ENCODE assay signal across 9 cellular contexts in genomic region chr17:36937961-36938565, GRCh38. TPM values are rescaled to one million over a fixed set of nuclear protein-coding genes. Genes with fewer than 3 reads are reported as not detected.
DNase-seq lines count a peak whose midpoint lies in the region; ATAC-seq and TF ChIP-seq lines count a peak whose summit lies in the region.
"Had no signal": no experiment of that assay in that cellular context is flagged by ENCODE, and none has a peak within 500 bp of the region (broad histone marks: within the 10 kb centered on the region; RNA-seq: fewer than 3 reads in every experiment).

No MANE protein-coding gene starts in this region.

- H3K4me1 Mint-ChIP-seq in activated CD8-positive, alpha-beta memory T cell treated with anti-CD3 and anti-CD28 coated beads, Interleukin-2, amount 10 ng/mL, durations not matched to agents 7 days and 5 days = peaks cover 40% of the 10 kb centered on the region
- peaks cover 24% of the 10 kb centered on the region for H3K4me1 Mint-ChIP-seq in type B pancreatic cell (ENCODE audit: unreplicated experiment)

- H3K36me3 ChIP-seq in heart right ventricle (no peaks in the 10 kb centered on the region), upper lobe of right lung (no peaks in the 10 kb centered on the region)
- H3K36me3 ChIP-seq: heart left ventricle had no signal

- H3K9me3 Mint-ChIP-seq in activated CD8-positive, alpha-beta memory T cell treated with anti-CD3 and anti-CD28 coated beads, Interleukin-2, amount 10 ng/mL, durations not matched to agents 7 days and 5 days (ENCODE audit: low read depth) = no peaks in the 10 kb centered on the region
- H3K9me3 Mint-ChIP-seq in type B pancreatic cell = no peaks in the 10 kb centered on the region

- H3K4me1 ChIP-seq in heart right ventricle (peaks cover 39 to 84% (median 75%) of the 10 kb centered on the region in 9 donors), upper lobe of right lung (peaks cover 63% of the 10 kb centered on the region)

- H3K9me3 ChIP-seq in heart right ventricle (no peaks in the 10 kb centered on the region), iPS-18c (ENCODE audit: control insufficient read depth, insufficient read depth, low read length) (peaks cover 4% of the 10 kb centered on the region), upper lobe of right lung (no peaks in the 10 kb centered on the region)
- H3K9me3 ChIP-seq: heart left ventricle had no signal

- H3K4me3 Mint-ChIP-seq in activated CD8-positive, alpha-beta memory T cell treated with anti-CD3 and anti-CD28 coated beads, Interleukin-2, amount 10 ng/mL, durations not matched to agents 7 days and 5 days = peak overlapping the region; percentile 58
- peak overlapping the region; percentile 84 for H3K4me3 Mint-ChIP-seq in type B pancreatic cell

- CTCF ChIA-PET in activated CD8-positive, alpha-beta memory T cell treated with anti-CD3 and anti-CD28 coated beads, Interleukin-2, amount 10 ng/mL, durations not matched to agents 7 days and 5 days (lab: Charles Lee) = interaction anchor here (1.0 to 1.2 kb wide), 2 partner anchors 11 to 110 kb away, joined by 3 read pairs; no protein-coding TSS in a partner anchor

- peak in 1 of 9 donors; percentile 7 for TF ChIP-seq CTCF in heart right ventricle (IDR thresholded peaks at IDR 0.05)
- TF ChIP-seq CTCF in type B pancreatic cell (conservative IDR thresholded peaks at IDR 0.05) = no peak
- TF ChIP-seq CTCF in upper lobe of right lung (IDR thresholded peaks at IDR 0.05) = no peak

- ATAC-seq in heart right ventricle (peak in 1 of 8 donors; percentile 33), upper lobe of right lung (no peak)
- no peak for ATAC-seq in activated CD8-positive, alpha-beta memory T cell treated with anti-CD3 and anti-CD28 coated beads, Interleukin-2, amount 10 ng/mL, durations not matched to agents 7 days and 5 days

- intact Hi-C loops in heart right ventricle (cut with DNase I) (no loop called here), cardiac septum (cut with DNase I) (no loop called here), upper lobe of right lung (cut with DNase I) (no loop called here)

- peak overlapping the region; percentile 68 for H3K27ac Mint-ChIP-seq in activated CD8-positive, alpha-beta memory T cell treated with anti-CD3 and anti-CD28 coated beads, Interleukin-2, amount 10 ng/mL, durations not matched to agents 7 days and 5 days
- peak overlapping the region; percentile 65 for H3K27ac Mint-ChIP-seq in type B pancreatic cell

- 2 to 3% methylated on average over 35 of the region's 35 CpGs for WGBS in heart right ventricle, 2 donors

- DNase-seq in heart right ventricle = no peak
- no peak for DNase-seq in cardiac septum (ENCODE audit: low spot score)
- DNase-seq in activated CD8-positive, alpha-beta memory T cell treated with anti-CD3 and anti-CD28 coated beads, Interleukin-2, amount 10 ng/mL, durations not matched to agents 7 days and 5 days = no peak
- DNase-seq in type B pancreatic cell (ENCODE audit: extremely low spot score, unreplicated experiment) = no peak
- DNase-seq in stimulated activated CD4-positive, alpha-beta T cell treated with anti-CD3 and anti-CD28 coated beads, Interleukin-4, amount 100 ng/mL, for 1 hour = no peak
- no peak for DNase-seq in hepatic stellate cell (ENCODE audit: low spot score)
- DNase-seq in upper lobe of right lung = no peak
- DNase-seq: heart left ventricle had no signal

- H3K4me3 ChIP-seq in heart right ventricle (peak overlapping the region in 7 of 10 donors; percentile 9 to 43 (median 27)), iPS-18c (ENCODE audit: insufficient read depth, low read depth, low read length) (peak overlapping the region; percentile 64), upper lobe of right lung (no peak overlapping the region)

- peaks cover 4% of the 10 kb centered on the region for H3K36me3 Mint-ChIP-seq in activated CD8-positive, alpha-beta memory T cell treated with anti-CD3 and anti-CD28 coated beads, Interleukin-2, amount 10 ng/mL, durations not matched to agents 7 days and 5 days
- H3K36me3 Mint-ChIP-seq in type B pancreatic cell = no peaks in the 10 kb centered on the region

- peaks cover 85% of the 10 kb centered on the region for H3K27me3 Mint-ChIP-seq in activated CD8-positive, alpha-beta memory T cell treated with anti-CD3 and anti-CD28 coated beads, Interleukin-2, amount 10 ng/mL, durations not matched to agents 7 days and 5 days
- peaks cover 86% of the 10 kb centered on the region for H3K27me3 Mint-ChIP-seq in type B pancreatic cell

- H3K27ac ChIP-seq in heart right ventricle (no peak overlapping the region), upper lobe of right lung (no peak overlapping the region)
- H3K27ac ChIP-seq: heart left ventricle had no signal

- H3K27me3 ChIP-seq in heart right ventricle (peaks cover 94 to 100% (median 100%) of the 10 kb centered on the region in 7 donors), upper lobe of right lung (peaks cover 100% of the 10 kb centered on the region)

RNA-seq across cellular contexts. Expression of gene LHX1, which starts 0.8 kb away (rescaled TPM):
- total RNA-seq in heart right ventricle (under 1 TPM in 1 of 10 donors, not detected in 9; 0.11 TPM), cardiac septum (not detected), type B pancreatic cell (ENCODE audit: low replicate concordance) (1.7 and 2.7 TPM in 2 replicates), upper lobe of right lung (not detected)
- polyA plus RNA-seq in heart right ventricle = not detected
- under 1 TPM in 1 of 2 experiments, not detected in 1; 0.66 TPM for total RNA-seq in activated CD8-positive, alpha-beta memory T cell treated with anti-CD3 and anti-CD28 coated beads, Interleukin-2, amount 10 ng/mL, durations not matched to agents 7 days and 5 days
- total RNA-seq: heart left ventricle had no signal
- polyA plus RNA-seq: heart left ventricle had no signal

RNA-seq across cellular contexts. Expression of gene AATF, which starts 10.7 kb away (rescaled TPM):
- total RNA-seq in heart right ventricle (10 to 100 TPM; 19.9 to 31.9 (median 26.0) TPM), cardiac septum (32.7 TPM), type B pancreatic cell (ENCODE audit: low replicate concordance) (47.8 and 48.0 TPM in 2 replicates), upper lobe of right lung (42.8 TPM)
- 10 to 100 TPM; 23.0 to 35.5 TPM for polyA plus RNA-seq in heart right ventricle
- total RNA-seq in activated CD8-positive, alpha-beta memory T cell treated with anti-CD3 and anti-CD28 coated beads, Interleukin-2, amount 10 ng/mL, durations not matched to agents 7 days and 5 days = 10 to 100 TPM; 78.7 to 84.5 TPM
